In genomic region chr5:127186657-127187056, GRCh38 we compare ENCODE assay signal across 30 cellular contexts.
A peak's percentile ranks its signal among the peaks of the same experiment; 100 is the strongest.
DNase-seq lines count a peak whose midpoint lies in the region; ATAC-seq, FAIRE-seq and TF ChIP-seq lines count a peak whose summit lies in the region.
"Had no signal": no experiment of that assay in that cellular context is flagged by ENCODE, and none has a peak within 500 bp of the region (broad histone marks: within the 10 kb centered on the region; RNA-seq: fewer than 3 reads in every experiment).

No MANE protein-coding gene starts in this region.

- in situ Hi-C loops in HepG2 (cut with HindIII; ENCODE audit: extremely low pct_ligation_motif_present, low pct_unique_long_range_greater_than_20kb): no loop called here

- no peaks in the 10 kb centered on the region for H3K9me3 Mint-ChIP-seq in mesothelial cell of epicardium
- H3K9me3 Mint-ChIP-seq: activated CD4-positive, alpha-beta memory T cell treated with anti-CD3 and anti-CD28 coated beads for 36 hours; brain; CD4-positive, alpha-beta memory T cell; neural crest cell had no signal

- H3K4me2 ChIP-seq in keratinocyte (ENCODE audit: control insufficient read depth, extremely low read depth, insufficient read depth, low read depth, low read length) (no peak overlapping the region), HepG2 (ENCODE audit: low read depth, low read length) (no peak overlapping the region)

- no peak overlapping the region for H3K4me3 Mint-ChIP-seq in mesothelial cell of epicardium
- H3K4me3 Mint-ChIP-seq: activated CD4-positive, alpha-beta memory T cell treated with anti-CD3 and anti-CD28 coated beads for 36 hours; brain; CD4-positive, alpha-beta memory T cell; immature natural killer cell; neural crest cell had no signal

- TF ChIP-seq POLR2A in adrenal gland (IDR thresholded peaks at IDR 0.05): no peak
- no peak for TF ChIP-seq POLR2A in HepG2 (IDR thresholded peaks at IDR 0.05; ENCODE audit: insufficient read depth in 1 of 2, low read depth in 2 of 2, low read length in 2 of 2)

- intact Hi-C loops in adrenal gland (cut with DNase I): no loop called here
- intact Hi-C loops in HepG2 (cut with micrococcal nuclease; ENCODE audit: unreplicated experiment): no loop called here

- 60 to 71% (median 69%) methylated on average over 6 of the region's 6 CpGs for WGBS in adrenal gland, 4 donors
- 35% methylated on average over 6 of the region's 6 CpGs for WGBS in HepG2 (ENCODE audit: low lambda C conversion rate)

- BruUV-seq in HepG2 (replicated peaks; lab: Mats Ljungman, UMichigan): no TSS peak

- TF ChIP-seq RAD21 in HepG2 (CRISPR knock-in tag; IDR thresholded peaks at IDR 0.05): no peak

- no peaks in the 10 kb centered on the region for H3K9me1 ChIP-seq in keratinocyte (ENCODE audit: control insufficient read depth, extremely low read depth, insufficient read depth, low read length)

- POLR2A ChIA-PET in HepG2 (lab: Yijun Ruan, JAX): no interaction called here

- H3K36me3 ChIP-seq in keratinocyte (ENCODE audit: control insufficient read depth in 2 of 2, extremely low read depth in 1 of 2, insufficient read depth in 2 of 2, low read length in 2 of 2): no peaks in the 10 kb centered on the region
- no peaks in the 10 kb centered on the region for H3K36me3 ChIP-seq in adrenal gland (replicated peaks in 1 of 2)
- no peaks in the 10 kb centered on the region for H3K36me3 ChIP-seq in HepG2 (replicated peaks in 1 of 2; ENCODE audit: control insufficient read depth in 1 of 2, insufficient read depth in 2 of 2, low read length in 2 of 2)
- H3K36me3 ChIP-seq: lower lobe of right lung, right lobe of liver, SJSA1 had no signal

- no peak overlapping the region for H3K27ac ChIP-seq in keratinocyte (ENCODE audit: control insufficient read depth, insufficient read depth, low read length)
- H3K27ac ChIP-seq in adrenal gland: no peak overlapping the region
- H3K27ac ChIP-seq in HepG2 (ENCODE audit: extremely low read length, insufficient read depth, low read length): no peak overlapping the region
- H3K27ac ChIP-seq: 22Rv1, lower lobe of right lung, right lobe of liver, SJSA1 had no signal

- CTCF ChIA-PET in HepG2 (lab: Yijun Ruan, JAX; ENCODE audit: low intra/inter-chr PET ratio, low total read pairs): no interaction called here

- H3K4me3 ChIP-seq in keratinocyte (ENCODE audit: control insufficient read depth in 2 of 3, extremely low read depth in 1 of 3, insufficient read depth in 2 of 3, low read depth in 1 of 3, low read length in 3 of 3): no peak overlapping the region
- no peak overlapping the region for H3K4me3 ChIP-seq in adrenal gland
- H3K4me3 ChIP-seq in HepG2 (replicated peaks in 1 of 3; ENCODE audit: insufficient read depth in 1 of 3, low read depth in 2 of 3, low read length in 3 of 3): no peak overlapping the region
- H3K4me3 ChIP-seq: lower lobe of right lung, right lobe of liver, SJSA1 had no signal

- H3K9me3 ChIP-seq in keratinocyte (ENCODE audit: control insufficient read depth, low read depth, low read length) (no peaks in the 10 kb centered on the region), adrenal gland (replicated peaks in 1 of 3) (no peaks in the 10 kb centered on the region), HepG2 (ENCODE audit: low read length) (no peaks in the 10 kb centered on the region)
- H3K9me3 ChIP-seq: lower lobe of right lung, right lobe of liver, SJSA1 had no signal

- DNase-seq in NCI-H82 (lab: John Stamatoyannopoulos, UW) (peak; percentile 11), NCI-H82 treated with DMSO at 0.1 percent for 48 hours (lab: John Stamatoyannopoulos, UW; ENCODE audit: unreplicated experiment) (no peak), amniotic epithelial cell (ENCODE audit: low read depth) (peak; percentile 21), keratinocyte (ENCODE audit: low read depth, low spot score) (no peak), mesothelial cell of epicardium (ENCODE audit: low spot score in 2 of 2, unreplicated experiment in 2 of 2) (no peak), adrenal gland (no peak), HepG2 (ENCODE audit: low spot score) (no peak)
- DNase-seq in activated effector memory CD4-positive, alpha-beta T cell treated with anti-CD3 and anti-CD28 coated beads, Interleukin-2, amount 50 U/mL, for 16 hours: no peak
- DNase-seq: activated CD4-positive, alpha-beta memory T cell treated with anti-CD3 and anti-CD28 coated beads for 36 hours; activated gamma-delta T cell; CD4-positive, alpha-beta memory T cell; GF-D8; hippocampal formation; immature natural killer cell; IMR-90; lower lobe of right lung; NCI-H1417; NCI-H2107; NCI-H446 treated with DMSO at 0.1 percent for 48 hours; NK-92 treated with Interleukin-12 subunit alpha and Interleukin-12 subunit beta, amount 100 ng/mL, for 24 hours; posterior cingulate gyrus; right lobe of liver; stimulated activated naive CD8-positive, alpha-beta T cell treated with anti-CD3 and anti-CD28 coated beads, Interleukin-15, Interleukin-2, amounts not matched to agents 100 U/mL and 50 U/mL, for 24 hours; T-helper 1 cell had no signal

- H3K27ac Mint-ChIP-seq in mesothelial cell of epicardium: no peak overlapping the region
- H3K27ac Mint-ChIP-seq: activated CD4-positive, alpha-beta memory T cell treated with anti-CD3 and anti-CD28 coated beads for 36 hours; brain; CD4-positive, alpha-beta memory T cell; immature natural killer cell had no signal

- TF ChIP-seq CTCF in keratinocyte (optimal IDR thresholded peaks at IDR 0.05 in 1 of 3, IDR thresholded peaks at IDR 0.05 in 1 of 3, conservative IDR thresholded peaks at IDR 0.05 in 1 of 3; ENCODE audit: extremely low read depth in 1 of 3, insufficient read depth in 2 of 3, low read length in 3 of 3) (no peak), mesothelial cell of epicardium (IDR thresholded peaks at IDR 0.05; ENCODE audit: unreplicated experiment) (no peak), adrenal gland (IDR thresholded peaks at IDR 0.05) (no peak), HepG2 (CRISPR knock-in tag; IDR thresholded peaks at IDR 0.05) (no peak)

- H3K4me1 Mint-ChIP-seq in mesothelial cell of epicardium: peaks cover 3% of the 10 kb centered on the region
- H3K4me1 Mint-ChIP-seq: CD4-positive, alpha-beta memory T cell; immature natural killer cell had no signal

- no peaks in the 10 kb centered on the region for H3K36me3 Mint-ChIP-seq in mesothelial cell of epicardium
- H3K36me3 Mint-ChIP-seq: activated CD4-positive, alpha-beta memory T cell treated with anti-CD3 and anti-CD28 coated beads for 36 hours; brain; CD4-positive, alpha-beta memory T cell; immature natural killer cell had no signal

- TF ChIP-seq EP300 in HepG2 (IDR thresholded peaks at IDR 0.05; ENCODE audit: low read depth in 2 of 2, low read length in 2 of 2) (no peak), HepG2 (CRISPR knock-in tag; IDR thresholded peaks at IDR 0.05; ENCODE audit: borderline replicate concordance) (no peak)

- H3K79me2 ChIP-seq in keratinocyte (ENCODE audit: control insufficient read depth, insufficient read depth, low read length) (no peaks in the 10 kb centered on the region), HepG2 (ENCODE audit: insufficient read depth, low read length) (no peaks in the 10 kb centered on the region)

- no peak for ATAC-seq in HepG2
- ATAC-seq: activated CD4-positive, CD25-positive, alpha-beta regulatory T cell treated with anti-CD3 and anti-CD28 coated beads, Interleukin-2, amount 50 U/mL, for 24 hours; lower lobe of right lung; right lobe of liver; stimulated activated naive CD8-positive, alpha-beta T cell treated with anti-CD3 and anti-CD28 coated beads, Interleukin-15, Interleukin-2, amounts not matched to agents 100 U/mL and 50 U/mL, for 24 hours had no signal

- no peak overlapping the region for H3K9ac ChIP-seq in keratinocyte (ENCODE audit: control insufficient read depth, extremely low read depth, insufficient read depth, low read length)
- no peak overlapping the region for H3K9ac ChIP-seq in HepG2 (ENCODE audit: insufficient read depth, low read depth, low read length)

- H4K20me1 ChIP-seq in keratinocyte (ENCODE audit: control insufficient read depth, extremely low read depth, insufficient read depth, low read length): no peaks in the 10 kb centered on the region
- no peaks in the 10 kb centered on the region for H4K20me1 ChIP-seq in HepG2 (ENCODE audit: insufficient read depth, low read length)

- H3K27me3 ChIP-seq in keratinocyte (ENCODE audit: control insufficient read depth, extremely low read depth, insufficient read depth, low read length): peaks cover 5% of the 10 kb centered on the region
- H3K27me3 ChIP-seq in adrenal gland: no peaks in the 10 kb centered on the region
- H3K27me3 ChIP-seq in HepG2 (ENCODE audit: control insufficient read depth in 1 of 2, insufficient read depth in 2 of 2, low read length in 2 of 2): no peaks in the 10 kb centered on the region; a peak in 1 of 5 replicates
- H3K27me3 ChIP-seq: right lobe of liver, SJSA1 had no signal

- no peaks in the 10 kb centered on the region for H3K4me1 ChIP-seq in keratinocyte (ENCODE audit: control insufficient read depth, extremely low read depth, insufficient read depth, low read length)
- no peaks in the 10 kb centered on the region for H3K4me1 ChIP-seq in adrenal gland (replicated peaks in 1 of 2)
- H3K4me1 ChIP-seq in HepG2 (ENCODE audit: insufficient read depth, low read length): no peaks in the 10 kb centered on the region
- H3K4me1 ChIP-seq: lower lobe of right lung, right lobe of liver, SJSA1 had no signal

- dilution Hi-C loops in keratinocyte (cut with MboI; ENCODE audit: extremely low pct_ligation_motif_present, low sequenced_read_pairs): no loop called here

- H3K27me3 Mint-ChIP-seq in mesothelial cell of epicardium (ENCODE audit: low read depth): no peaks in the 10 kb centered on the region
- H3K27me3 Mint-ChIP-seq: brain had no signal

- peak; percentile 9 for FAIRE-seq in keratinocyte (lab: Jason Lieb, UNC)
- no peak for FAIRE-seq in HepG2 (lab: Jason Lieb, UNC)
- FAIRE-seq: H54 had no signal

- H2AFZ ChIP-seq in keratinocyte (ENCODE audit: control insufficient read depth, low read length): no peak overlapping the region
- no peak overlapping the region for H2AFZ ChIP-seq in HepG2 (ENCODE audit: low read length)

TF ChIP-seq in HepG2, 621 proteins besides CTCF, POLR2A, EP300 and RAD21 (continues in another document):
- TF ChIP-seq ZFP36 (IDR thresholded peaks at IDR 0.05; ENCODE audit: borderline replicate concordance, low read depth, low read length, partially characterized antibody) (no peak), GPN1 (CRISPR knock-in tag; IDR thresholded peaks at IDR 0.05; ENCODE audit: borderline replicate concordance) (no peak), YEATS2 (CRISPR knock-in tag; IDR thresholded peaks at IDR 0.05; ENCODE audit: borderline replicate concordance) (no peak), MAX (IDR thresholded peaks at IDR 0.05) (no peak), RXRB (CRISPR knock-in tag; IDR thresholded peaks at IDR 0.05; ENCODE audit: borderline replicate concordance) (no peak), GABPB1 (CRISPR knock-in tag; IDR thresholded peaks at IDR 0.05) (no peak), HMGA1 (CRISPR knock-in tag; conservative IDR thresholded peaks at IDR 0.05) (no peak)

Comparison
In these comparisons a context has a peak if more than half of its experiments do, and no peak if none do; other contexts are left out.
1. DNase-seq: peak in NCI-H82 (single experiment) and amniotic epithelial cell (single experiment); none in NCI-H82 treated with DMSO at 0.1 percent for 48 hours (single experiment), keratinocyte (single experiment), mesothelial cell of epicardium (0 of 2), activated effector memory CD4-positive, alpha-beta T cell treated with anti-CD3 and anti-CD28 coated beads, Interleukin-2, amount 50 U/mL, for 16 hours (single experiment), adrenal gland (0 of 7) and HepG2 (single experiment).